27 cellular contexts compared by ENCODE assay signal in the genomic region with DNA sequence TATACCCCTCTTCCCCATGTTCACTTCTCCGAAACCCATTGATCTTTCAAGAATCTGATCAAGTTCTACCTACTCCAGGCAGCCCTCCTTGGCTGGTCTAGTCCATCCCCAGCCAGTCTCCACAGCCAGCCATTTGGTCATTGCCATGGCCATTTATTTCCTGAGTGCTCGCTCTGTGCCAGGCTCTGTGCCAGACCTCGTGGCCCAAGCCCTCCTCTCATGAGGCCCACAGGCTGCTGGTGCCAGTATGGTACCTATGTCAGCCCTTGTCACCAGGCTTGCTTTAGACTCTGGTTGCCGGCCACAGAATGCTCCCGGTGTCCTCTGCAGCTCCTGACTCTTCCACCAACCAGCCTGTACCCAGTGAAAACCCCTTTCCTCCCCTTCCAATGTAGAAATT.
"Had no signal": no experiment of that assay in that cellular context is flagged by ENCODE, and none has a peak within 500 bp of the region (broad histone marks: within the 10 kb centered on the region; RNA-seq: fewer than 3 reads in every experiment).

No MANE protein-coding gene starts in this region.

- H3K27ac Mint-ChIP-seq: activated CD4-positive, alpha-beta memory T cell treated with anti-CD3 and anti-CD28 coated beads, Interleukin-2, amount 10 ng/mL, durations not matched to agents 7 days and 5 days; activated CD4-positive, alpha-beta T cell treated with anti-CD3 and anti-CD28 coated beads for 36 hours; activated naive CD4-positive, alpha-beta T cell treated with anti-CD3 and anti-CD28 coated beads, Interleukin-2, amount 10 ng/mL, durations not matched to agents 7 days and 5 days; activated naive CD8-positive, alpha-beta T cell treated with anti-CD3 and anti-CD28 coated beads for 36 hours; activated T-helper 17 cell treated with anti-CD3 and anti-CD28 coated beads, Interleukin-2, amount 50 U/mL, for 72 hours; IgD-negative memory B cell; T-cell had no signal

- H3K4me3 Mint-ChIP-seq: activated CD4-positive, alpha-beta memory T cell treated with anti-CD3 and anti-CD28 coated beads, Interleukin-2, amount 10 ng/mL, durations not matched to agents 7 days and 5 days; activated CD4-positive, alpha-beta T cell treated with anti-CD3 and anti-CD28 coated beads for 36 hours; activated naive CD4-positive, alpha-beta T cell treated with anti-CD3 and anti-CD28 coated beads, Interleukin-2, amount 10 ng/mL, durations not matched to agents 7 days and 5 days; activated naive CD8-positive, alpha-beta T cell treated with anti-CD3 and anti-CD28 coated beads for 36 hours; activated T-helper 17 cell treated with anti-CD3 and anti-CD28 coated beads, Interleukin-2, amount 50 U/mL, for 72 hours had no signal

- H3K27ac ChIP-seq: ascending aorta, brain microvascular endothelial cell, cardiac muscle cell, SK-N-MC, VCaP had no signal

- DNase-seq: activated CD4-positive, alpha-beta memory T cell treated with anti-CD3 and anti-CD28 coated beads, Interleukin-2, amount 10 ng/mL, durations not matched to agents 7 days and 5 days; activated CD4-positive, alpha-beta T cell treated with anti-CD3 and anti-CD28 coated beads for 36 hours; activated CD4-positive, alpha-beta T cell treated with anti-CD3 and anti-CD28 coated beads, Interleukin-2, amount 50 U/mL, for 1 hour; activated CD4-positive, CD25-positive, alpha-beta regulatory T cell; activated gamma-delta T cell treated with Interleukin-2 at 50 U/mL for 16 hours; activated naive CD4-positive, alpha-beta T cell treated with anti-CD3 and anti-CD28 coated beads, Interleukin-2, amount 10 ng/mL, durations not matched to agents 7 days and 5 days; activated naive CD8-positive, alpha-beta T cell treated with anti-CD3 and anti-CD28 coated beads for 36 hours; activated T-cell treated with anti-CD3 and anti-CD28 coated beads for 4 hours; activated T-cell treated with anti-CD3 and anti-CD28 coated beads, Interleukin-2, amount 50 U/mL, for 48 hours; brain microvascular endothelial cell; KG1; NCI-H1092; NCI-H1694; NCI-H2029; NCI-H446; NCI-H748 treated with DMSO at 0.1 percent for 48 hours; OCI-M1; RPMI8226; T-cell; T-helper 2 cell; T1000 had no signal

- H3K36me3 Mint-ChIP-seq: activated naive CD4-positive, alpha-beta T cell treated with anti-CD3 and anti-CD28 coated beads, Interleukin-2, amount 10 ng/mL, durations not matched to agents 7 days and 5 days; activated naive CD8-positive, alpha-beta T cell treated with anti-CD3 and anti-CD28 coated beads for 36 hours; IgD-negative memory B cell; T-cell had no signal

- H3K9me3 Mint-ChIP-seq: activated CD4-positive, alpha-beta memory T cell treated with anti-CD3 and anti-CD28 coated beads, Interleukin-2, amount 10 ng/mL, durations not matched to agents 7 days and 5 days; activated naive CD4-positive, alpha-beta T cell treated with anti-CD3 and anti-CD28 coated beads, Interleukin-2, amount 10 ng/mL, durations not matched to agents 7 days and 5 days; activated naive CD8-positive, alpha-beta T cell treated with anti-CD3 and anti-CD28 coated beads for 36 hours had no signal

- H3K4me1 Mint-ChIP-seq: activated naive CD4-positive, alpha-beta T cell treated with anti-CD3 and anti-CD28 coated beads, Interleukin-2, amount 10 ng/mL, durations not matched to agents 7 days and 5 days had no signal
